19 cellular contexts compared by ENCODE assay signal in genomic region chr18:24814521-24814920, GRCh38.
DNase-seq lines count a peak whose midpoint lies in the region; ATAC-seq, FAIRE-seq and TF ChIP-seq lines count a peak whose summit lies in the region.
"Had no signal": no experiment of that assay in that cellular context is flagged by ENCODE, and none has a peak within 500 bp of the region (broad histone marks: within the 10 kb centered on the region; RNA-seq: fewer than 3 reads in every experiment).

No MANE protein-coding gene starts in this region.

- no peak overlapping the region for H3K18ac ChIP-seq in neuronal stem cell (ENCODE audit: low read length)

- H3K27ac Mint-ChIP-seq in GM23338 = no peak overlapping the region; the same call in 1 of the 2 replicates
- no peak overlapping the region for H3K27ac Mint-ChIP-seq in astrocyte (ENCODE audit: unreplicated experiment)
- H3K27ac Mint-ChIP-seq: B cell; CD4-positive, alpha-beta memory T cell; HFFc6 had no signal

- H3K36me3 Mint-ChIP-seq in GM23338 (ENCODE audit: low read depth) (peaks cover 3% of the 10 kb centered on the region; the same call in 1 of the 3 replicates), astrocyte (ENCODE audit: low read depth, unreplicated experiment) (no peaks in the 10 kb centered on the region)
- H3K36me3 Mint-ChIP-seq: CD4-positive, alpha-beta memory T cell had no signal

- H3K14ac ChIP-seq in neuronal stem cell (ENCODE audit: low read length) = no peak overlapping the region

- no peak for ATAC-seq in GM23338

- H3K36me3 ChIP-seq in GM23338 (ENCODE audit: insufficient read depth) = no peaks in the 10 kb centered on the region
- no peaks in the 10 kb centered on the region for H3K36me3 ChIP-seq in astrocyte (ENCODE audit: insufficient read depth, low read length)
- no peaks in the 10 kb centered on the region for H3K36me3 ChIP-seq in neuronal stem cell (replicated peaks in 1 of 2; ENCODE audit: control insufficient read depth in 2 of 2, insufficient read depth in 2 of 2, low read length in 2 of 2)
- H3K36me3 ChIP-seq in adrenal gland (replicated peaks in 1 of 2) = no peaks in the 10 kb centered on the region
- H3K36me3 ChIP-seq in osteoblast (ENCODE audit: insufficient read depth, low read length) = no peaks in the 10 kb centered on the region

- no peak overlapping the region for H4K8ac ChIP-seq in neuronal stem cell (ENCODE audit: low read depth, low read length)

- H3K4ac ChIP-seq in neuronal stem cell (ENCODE audit: low read length) = no peak overlapping the region

- intact Hi-C loops in adrenal gland (cut with DNase I) = no loop called here

- H4K91ac ChIP-seq in neuronal stem cell (ENCODE audit: low read depth, low read length, poor library complexity) = no peak overlapping the region

- no peaks in the 10 kb centered on the region; the same call in 1 of the 2 replicates for H3F3A ChIP-seq in GM23338 (replicated peaks; ENCODE audit: low read depth)

- H3K27me3 ChIP-seq in GM23338 (ENCODE audit: insufficient read depth) (no peaks in the 10 kb centered on the region), astrocyte (ENCODE audit: insufficient read depth, low read length) (no peaks in the 10 kb centered on the region), neuronal stem cell (ENCODE audit: control insufficient read depth in 3 of 3, insufficient read depth in 3 of 3, low read depth in 1 of 3, low read length in 3 of 3) (no peaks in the 10 kb centered on the region), adrenal gland (no peaks in the 10 kb centered on the region), osteoblast (ENCODE audit: insufficient read depth, low read length) (no peaks in the 10 kb centered on the region)

- no peak for TF ChIP-seq POLR2A in adrenal gland (IDR thresholded peaks at IDR 0.05)

- no peak overlapping the region for H2BK120ac ChIP-seq in neuronal stem cell (ENCODE audit: low read depth, low read length)

- H3K9me3 Mint-ChIP-seq in GM23338 (no peaks in the 10 kb centered on the region; the same call in 2 of the 3 replicates), astrocyte (ENCODE audit: unreplicated experiment) (no peaks in the 10 kb centered on the region)

- no CpG with 5 or more reads among the region's 3 CpGs for WGBS in neuronal stem cell (ENCODE audit: extremely low coverage in 2 of 2, insufficient read length in 2 of 2, insufficient replicate concordance in 1 of 2), 2 donors
- 67 to 79% (median 77%) methylated on average over 3 of the region's 3 CpGs for WGBS in adrenal gland, 4 donors

- H2BK5ac ChIP-seq in neuronal stem cell (ENCODE audit: low read length) = no peak overlapping the region

- no peaks in the 10 kb centered on the region for H3K79me2 ChIP-seq in GM23338 (replicated peaks; ENCODE audit: insufficient read depth)
- H3K79me2 ChIP-seq in astrocyte (ENCODE audit: insufficient read depth, low read length) = no peaks in the 10 kb centered on the region
- no peaks in the 10 kb centered on the region for H3K79me2 ChIP-seq in osteoblast (ENCODE audit: insufficient read depth, low read length)

- FAIRE-seq in astrocyte (lab: Jason Lieb, UNC) = no peak
- FAIRE-seq: G401.6, GM12891, HTR-8/SVneo had no signal

- DNase-seq in GM23338 (ENCODE audit: low spot score) (no peak), astrocyte (ENCODE audit: low read depth) (no peak), foreskin melanocyte (peak; percentile 4), neuronal stem cell (ENCODE audit: low spot score) (no peak), activated T-cell treated with anti-CD3 and anti-CD28 coated beads for 4 hours (no peak), adrenal gland (no peak), T1000 (lab: John Stamatoyannopoulos, UW) (no peak), osteoblast (ENCODE audit: insufficient read length, low spot score, missing footprints) (no peak)
- DNase-seq: ACHN; CD4-positive, alpha-beta memory T cell; DMS79 treated with DMSO at 0.1 percent for 48 hours; EL; GOT3; HCEC 1CT; HFFc6 had no signal

- H3K4me3 Mint-ChIP-seq in GM23338 = no peak overlapping the region
- no peak overlapping the region for H3K4me3 Mint-ChIP-seq in astrocyte (ENCODE audit: unreplicated experiment)
- H3K4me3 Mint-ChIP-seq: B cell; CD4-positive, alpha-beta memory T cell; HFFc6 had no signal

- H3K4me2 ChIP-seq in GM23338 = peak overlapping the region; percentile 52
- no peak overlapping the region for H3K4me2 ChIP-seq in astrocyte (ENCODE audit: low read length)
- H3K4me2 ChIP-seq in neuronal stem cell (ENCODE audit: insufficient read depth, low read length, poor library complexity, severe bottlenecking) = no peak overlapping the region
- H3K4me2 ChIP-seq in osteoblast (ENCODE audit: insufficient read depth, low read length) = no peak overlapping the region

- no peak overlapping the region for H2BK15ac ChIP-seq in neuronal stem cell (ENCODE audit: low read length)

- TF ChIP-seq CTCF in GM23338 (conservative IDR thresholded peaks at IDR 0.05; ENCODE audit: low read depth in 2 of 2) = no peak
- TF ChIP-seq CTCF in astrocyte (IDR thresholded peaks at IDR 0.05; ENCODE audit: insufficient read depth, low read depth, low read length) = no peak
- TF ChIP-seq CTCF in adrenal gland (IDR thresholded peaks at IDR 0.05) = no peak
- no peak for TF ChIP-seq CTCF in osteoblast (IDR thresholded peaks at IDR 0.05; ENCODE audit: extremely low read depth, low read depth, low read length)

- H3K9me2 ChIP-seq in GM23338 (ENCODE audit: insufficient read depth) = peaks cover 9% of the 10 kb centered on the region; the same call in 1 of the 2 replicates

- H3K4me1 ChIP-seq in GM23338 (ENCODE audit: insufficient read depth) = peaks cover 55% of the 10 kb centered on the region
- no peaks in the 10 kb centered on the region for H3K4me1 ChIP-seq in astrocyte (ENCODE audit: insufficient read depth, low read length)
- H3K4me1 ChIP-seq in neuronal stem cell (ENCODE audit: control insufficient read depth in 2 of 2, insufficient read depth in 1 of 2, low read depth in 1 of 2, low read length in 2 of 2) = peaks cover 17 to 37% of the 10 kb centered on the region in 2 donors
- H3K4me1 ChIP-seq in adrenal gland (replicated peaks in 1 of 2) = no peaks in the 10 kb centered on the region
- H3K4me1 ChIP-seq in osteoblast (ENCODE audit: insufficient read depth, low read length) = no peaks in the 10 kb centered on the region

- H3K9ac ChIP-seq in astrocyte (ENCODE audit: low read length) = no peak overlapping the region
- no peak overlapping the region for H3K9ac ChIP-seq in neuronal stem cell (ENCODE audit: low read depth, low read length, poor library complexity)

- H3K27ac ChIP-seq in GM23338 (ENCODE audit: low read depth) = no peak overlapping the region
- H3K27ac ChIP-seq in astrocyte (ENCODE audit: low read depth, low read length) = no peak overlapping the region
- no peak overlapping the region for H3K27ac ChIP-seq in neuronal stem cell (replicated peaks; ENCODE audit: low read length)
- no peak overlapping the region for H3K27ac ChIP-seq in adrenal gland
- no peak overlapping the region for H3K27ac ChIP-seq in osteoblast (ENCODE audit: low read depth, low read length)

- H3K4me1 Mint-ChIP-seq in GM23338 (peaks cover 54% of the 10 kb centered on the region), astrocyte (ENCODE audit: low read depth, unreplicated experiment) (peaks cover 9% of the 10 kb centered on the region)
- H3K4me1 Mint-ChIP-seq: B cell; CD4-positive, alpha-beta memory T cell had no signal

- H3K23ac ChIP-seq in neuronal stem cell (ENCODE audit: low read depth, low read length, poor library complexity) = no peak overlapping the region

- H3K27me3 Mint-ChIP-seq in GM23338 (ENCODE audit: insufficient read depth, low read depth, poor library complexity) (peaks cover 4% of the 10 kb centered on the region), astrocyte (ENCODE audit: low read depth, unreplicated experiment) (peaks cover 1% of the 10 kb centered on the region)

- H2AFZ ChIP-seq in GM23338 (peak overlapping the region; percentile 61; the same call in 1 of the 2 replicates), astrocyte (ENCODE audit: low read depth, low read length) (peak overlapping the region; percentile 49), neuronal stem cell (ENCODE audit: low read length) (peak overlapping the region; percentile 75), osteoblast (ENCODE audit: low read length) (no peak overlapping the region)

- no peaks in the 10 kb centered on the region for H4K20me1 ChIP-seq in GM23338 (replicated peaks; ENCODE audit: insufficient read depth)
- no peaks in the 10 kb centered on the region for H4K20me1 ChIP-seq in astrocyte (ENCODE audit: insufficient read depth, low read length)
- no peaks in the 10 kb centered on the region for H4K20me1 ChIP-seq in osteoblast (ENCODE audit: insufficient read depth, low read length)

- H3K4me3 ChIP-seq in GM23338 = no peak overlapping the region
- no peak overlapping the region for H3K4me3 ChIP-seq in astrocyte (ENCODE audit: insufficient read depth, low read depth, low read length)
- no peak overlapping the region for H3K4me3 ChIP-seq in neuronal stem cell (ENCODE audit: low read length in 2 of 2)
- H3K4me3 ChIP-seq in adrenal gland = no peak overlapping the region
- no peak overlapping the region for H3K4me3 ChIP-seq in osteoblast (ENCODE audit: insufficient read depth, low read length)

- H3K9me3 ChIP-seq in astrocyte (ENCODE audit: insufficient read depth, low read depth, low read length) (no peaks in the 10 kb centered on the region), neuronal stem cell (replicated peaks in 1 of 2; ENCODE audit: control insufficient read depth in 2 of 2, insufficient read depth in 1 of 2, low read depth in 1 of 2, low read length in 2 of 2) (peaks cover 0 to 4% of the 10 kb centered on the region in 2 donors), adrenal gland (replicated peaks in 1 of 3) (no peaks in the 10 kb centered on the region), osteoblast (ENCODE audit: low read depth, low read length) (no peaks in the 10 kb centered on the region)

- no peak overlapping the region for H2AK5ac ChIP-seq in neuronal stem cell (ENCODE audit: low read depth, low read length)

- H3K79me1 ChIP-seq in neuronal stem cell (ENCODE audit: low read depth, low read length) = no peaks in the 10 kb centered on the region

- H2BK12ac ChIP-seq in neuronal stem cell (ENCODE audit: low read length) = no peak overlapping the region

TF ChIP-seq in GM23338, 12 proteins besides CTCF, POLR2A, EP300 and RAD21 (continues in another document):
- no peak for TF ChIP-seq EZH2phosphoT487 (IDR thresholded peaks at IDR 0.05; ENCODE audit: unreplicated experiment)
